Comparison of ENCODE assay signal across 12 cellular contexts in the genomic region with DNA sequence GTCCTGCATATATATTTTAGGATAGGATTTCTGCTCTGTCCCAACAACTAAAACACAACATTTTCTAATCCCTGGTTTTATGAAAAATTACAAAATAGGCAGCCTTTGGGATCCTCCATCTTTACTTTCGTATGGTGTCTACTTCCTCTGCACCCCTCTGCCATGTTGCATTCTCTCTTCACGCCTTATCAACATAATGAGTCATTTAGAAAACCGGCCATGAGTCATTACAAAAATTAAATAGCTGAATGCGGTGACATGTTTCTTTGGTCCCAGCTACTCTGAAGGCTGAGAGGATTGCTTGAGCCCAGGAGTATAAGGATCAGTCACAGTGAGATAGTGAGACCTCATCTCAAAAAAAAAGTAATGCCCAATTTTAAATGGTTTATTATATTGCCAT.
A peak's percentile ranks its signal among the peaks of the same experiment; 100 is the strongest.
DNase-seq lines count a peak whose midpoint lies in the region; ATAC-seq, FAIRE-seq and TF ChIP-seq lines count a peak whose summit lies in the region.
"Had no signal": no experiment of that assay in that cellular context is flagged by ENCODE, and none has a peak within 500 bp of the region (broad histone marks: within the 10 kb centered on the region; RNA-seq: fewer than 3 reads in every experiment).

No MANE protein-coding gene starts in this region.

- no peaks in the 10 kb centered on the region for H3K36me3 ChIP-seq in mammary epithelial cell (ENCODE audit: insufficient read depth, low read length)

- no peaks in the 10 kb centered on the region for H3K27me3 Mint-ChIP-seq in MCF 10A (ENCODE audit: insufficient read depth, unreplicated experiment)

- no peaks in the 10 kb centered on the region for H3K9me3 ChIP-seq in mammary epithelial cell (replicated peaks; ENCODE audit: insufficient read depth, low read length)

- H3K27me3 ChIP-seq in mammary epithelial cell (ENCODE audit: insufficient read depth, low read length) = no peaks in the 10 kb centered on the region

- H3K4me3 ChIP-seq in mammary epithelial cell (replicated peaks in 1 of 3; ENCODE audit: insufficient read depth in 1 of 3, low read depth in 2 of 3, low read length in 3 of 3) = no peak overlapping the region

- no peaks in the 10 kb centered on the region for H3K36me3 Mint-ChIP-seq in MCF 10A (ENCODE audit: insufficient read depth, unreplicated experiment)

- peak; percentile 87 for ATAC-seq in HG03060 (IDR thresholded peaks at IDR 0.05; ENCODE audit: low read depth, unreplicated experiment)
- ATAC-seq: HCT116 had no signal

- dilution Hi-C loops in mammary epithelial cell (cut with HindIII; ENCODE audit: low sequenced_read_pairs) = no loop called here

- no peaks in the 10 kb centered on the region for H4K20me1 ChIP-seq in mammary epithelial cell (ENCODE audit: insufficient read depth, low read length)

- in situ Hi-C loops in mammary epithelial cell (cut with MboI; ENCODE audit: low sequenced_read_pairs in 2 of 2) = no loop called here

- no peak overlapping the region for H3K27ac ChIP-seq in mammary epithelial cell (ENCODE audit: insufficient read depth, low read depth, low read length)

- H3K79me2 ChIP-seq in mammary epithelial cell (ENCODE audit: insufficient read depth, low read length) = no peaks in the 10 kb centered on the region

- H3K27ac Mint-ChIP-seq in MCF 10A (ENCODE audit: low read depth, unreplicated experiment) = no peak overlapping the region

- DNase-seq in MCF 10A (ENCODE audit: unreplicated experiment) = peak; percentile 28
- DNase-seq in mammary epithelial cell = no peak
- DNase-seq in SW480 (ENCODE audit: low spot score) = peak; percentile 18
- DNase-seq in urothelium cell line (ENCODE audit: low spot score) = peak; percentile 21
- DNase-seq in pons (ENCODE audit: low spot score) = no peak
- no peak for DNase-seq in NCI-H2227 treated with DMSO at 0.1 percent for 48 hours (lab: John Stamatoyannopoulos, UW)
- DNase-seq in stimulated activated CD4-positive, alpha-beta T cell treated with anti-CD3 and anti-CD28 coated beads, Interleukin-12 subunit alpha, Interleukin-12 subunit beta, amount 100 ng/mL, for 4 hours = no peak
- DNase-seq: activated naive CD4-positive, alpha-beta T cell; stimulated activated naive CD4-positive, alpha-beta T cell treated with Interleukin-2 at 50 U/mL for 16 hours had no signal

- H3K9me3 Mint-ChIP-seq in MCF 10A (ENCODE audit: unreplicated experiment) = no peaks in the 10 kb centered on the region

- no peak overlapping the region for H3K4me3 Mint-ChIP-seq in MCF 10A (ENCODE audit: unreplicated experiment)
- H3K4me3 Mint-ChIP-seq: neural crest cell had no signal

- no peak overlapping the region for H3K4me2 ChIP-seq in mammary epithelial cell (ENCODE audit: insufficient read depth, low read depth, low read length)

- 76% methylated on average over 4 of the region's 4 CpGs for WGBS in mammary epithelial cell (ENCODE audit: low coverage, missing lambda C conversion rate)

- CTCF ChIA-PET in MCF 10A (lab: Yijun Ruan, JAX) (no interaction called here), mammary epithelial cell (lab: Charles Lee; ENCODE audit: low non-redundant PET) (no interaction called here)

- H2AFZ ChIP-seq in mammary epithelial cell (ENCODE audit: low read depth, low read length) = no peak overlapping the region

- H3K4me1 ChIP-seq in mammary epithelial cell (ENCODE audit: insufficient read depth, low read length) = peaks cover 9% of the 10 kb centered on the region

- TF ChIP-seq CTCF in MCF 10A (IDR thresholded peaks at IDR 0.05; ENCODE audit: unreplicated experiment) (no peak), mammary epithelial cell (conservative IDR thresholded peaks at IDR 0.05 in 1 of 2, IDR thresholded peaks at IDR 0.05 in 1 of 2; ENCODE audit: extremely low read depth in 1 of 2, insufficient read depth in 1 of 2, low read depth in 1 of 2, low read length in 2 of 2) (no peak)

- H3K4me1 Mint-ChIP-seq in MCF 10A (ENCODE audit: insufficient read depth, unreplicated experiment) = no peaks in the 10 kb centered on the region

- POLR2A ChIA-PET in MCF 10A (lab: Yijun Ruan, JAX) = interaction anchor here (0.6 kb wide), 1 partner anchor 153 kb away, joined by 4 read pairs; no protein-coding TSS in a partner anchor

- intact Hi-C loops in MCF 10A (cut with micrococcal nuclease) = no loop called here
- intact Hi-C loops in mammary epithelial cell (cut with micrococcal nuclease) = no loop called here

- BruUV-seq in MCF 10A (replicated peaks; lab: Mats Ljungman, UMichigan) (no TSS peak), mammary epithelial cell (replicated peaks; lab: Mats Ljungman, UMichigan) (no TSS peak)

- H3K9ac ChIP-seq in mammary epithelial cell (ENCODE audit: insufficient read depth, low read length) = no peak overlapping the region

- no peak for FAIRE-seq in urothelium cell line (lab: Jason Lieb, UNC)

Comparison
In these comparisons a context has a peak if more than half of its experiments do, and no peak if none do; other contexts are left out.
1. DNase-seq: peak in MCF 10A (single experiment), SW480 (single experiment) and urothelium cell line (single experiment); none in mammary epithelial cell (single experiment), pons (single experiment), NCI-H2227 treated with DMSO at 0.1 percent for 48 hours (single experiment) and stimulated activated CD4-positive, alpha-beta T cell treated with anti-CD3 and anti-CD28 coated beads, Interleukin-12 subunit alpha, Interleukin-12 subunit beta, amount 100 ng/mL, for 4 hours (single experiment).